ENCODE assay signal across 11 cellular contexts in the genomic region with DNA sequence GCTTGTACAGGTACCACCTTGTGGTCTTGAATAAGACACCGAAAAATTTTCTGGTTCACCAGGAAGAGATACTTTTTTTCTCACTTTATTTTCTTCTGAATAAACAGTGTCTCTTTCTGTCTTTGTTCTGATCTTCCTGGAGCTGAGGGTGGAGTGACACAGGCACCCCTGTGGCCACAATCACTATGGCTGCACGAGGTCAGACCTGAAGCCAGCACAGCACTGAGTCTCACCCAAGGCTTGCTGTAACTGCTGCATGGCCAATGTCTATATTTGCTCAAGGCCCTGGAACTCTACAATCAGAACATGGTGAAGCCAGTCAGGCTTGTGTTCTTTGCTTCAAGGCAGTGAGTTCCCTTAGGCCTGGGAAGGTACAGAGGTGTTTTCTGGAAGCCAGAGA.
"Had no signal": no experiment of that assay in that cellular context is flagged by ENCODE, and none has a peak within 500 bp of the region (broad histone marks: within the 10 kb centered on the region; RNA-seq: fewer than 3 reads in every experiment).

No MANE protein-coding gene starts in this region.

- H3K4me3 ChIP-seq: breast epithelium, lower lobe of right lung, right atrium auricular region, skin epidermis, upper lobe of right lung had no signal

- ATAC-seq: left cardiac atrium, lower lobe of right lung, upper lobe of right lung had no signal

- H3K9me3 ChIP-seq: breast epithelium, lower lobe of right lung, right atrium auricular region, upper lobe of right lung had no signal

- H3K27me3 ChIP-seq: right atrium auricular region, upper lobe of right lung had no signal

- H3K36me3 ChIP-seq: breast epithelium, lower lobe of right lung, right atrium auricular region, upper lobe of right lung, WERI-Rb-1 had no signal

- H3K27ac ChIP-seq: breast epithelium, lower lobe of right lung, right atrium auricular region, upper lobe of right lung, WERI-Rb-1 had no signal

- H3K4me1 ChIP-seq: breast epithelium, lower lobe of right lung, right atrium auricular region, upper lobe of right lung had no signal

- DNase-seq: activated CD4-positive, alpha-beta T cell treated with anti-CD3 and anti-CD28 coated beads for 4 hours; aorta; hypothalamus; left cardiac atrium; lower lobe of right lung; midbrain; upper lobe of right lung; WERI-Rb-1 had no signal
